Comparison of ENCODE assay signal across 25 cellular contexts in genomic region chr22:26597026-26597425, GRCh38. TPM values are rescaled to one million over a fixed set of nuclear protein-coding genes. Genes with fewer than 3 reads are reported as not detected.
DNase-seq lines count a peak whose midpoint lies in the region; ATAC-seq and TF ChIP-seq lines count a peak whose summit lies in the region.
"Had no signal": no experiment of that assay in that cellular context is flagged by ENCODE, and none has a peak within 500 bp of the region (broad histone marks: within the 10 kb centered on the region; RNA-seq: fewer than 3 reads in every experiment).

No MANE protein-coding gene starts in this region.

- H3K27me3 Mint-ChIP-seq in activated naive CD8-positive, alpha-beta T cell: no peaks in the 10 kb centered on the region
- no peaks in the 10 kb centered on the region for H3K27me3 Mint-ChIP-seq in naive thymus-derived CD8-positive, alpha-beta T cell
- H3K27me3 Mint-ChIP-seq in type B pancreatic cell: peaks cover 55% of the 10 kb centered on the region

- H3K27ac Mint-ChIP-seq in activated naive CD8-positive, alpha-beta T cell: peak overlapping the region; percentile 70
- peak overlapping the region; percentile 73 to 97 (median 94) for H3K27ac Mint-ChIP-seq in naive thymus-derived CD8-positive, alpha-beta T cell
- peak overlapping the region; percentile 33 for H3K27ac Mint-ChIP-seq in type B pancreatic cell
- H3K27ac Mint-ChIP-seq: activated naive CD4-positive, alpha-beta T cell treated with anti-CD3 and anti-CD28 coated beads, Interleukin-2, amount 10 ng/mL, durations not matched to agents 7 days and 5 days; HFFc6 had no signal

- POLR2A ChIA-PET in naive thymus-derived CD8-positive, alpha-beta T cell (lab: Charles Lee): interaction anchor here (0.7 to 1.7 kb wide), 9 partner anchors 9 to 74 kb away, joined by 3 to 13 read pairs (median 3); no protein-coding TSS in a partner anchor

- peak; percentile 38 for DNase-seq in activated T-cell treated with anti-CD3 and anti-CD28 coated beads, Interleukin-2, amount 50 U/mL, for 1 hour
- no peak for DNase-seq in activated T-cell treated with anti-CD3 and anti-CD28 coated beads for 4 hours
- peak in 8 of 10 donors; percentile 56 to 88 (median 82) for DNase-seq in naive thymus-derived CD8-positive, alpha-beta T cell
- DNase-seq in type B pancreatic cell (ENCODE audit: extremely low spot score, unreplicated experiment): no peak
- DNase-seq in NCI-H2029 treated with DMSO at 0.1 percent for 48 hours (lab: John Stamatoyannopoulos, UW): no peak
- no peak for DNase-seq in left cardiac atrium
- DNase-seq: activated naive CD4-positive, alpha-beta T cell treated with anti-CD3 and anti-CD28 coated beads, Interleukin-2, amount 10 ng/mL, durations not matched to agents 7 days and 5 days; central memory CD4-positive, alpha-beta T cell; dorsolateral prefrontal cortex; heart right ventricle; HFFc6; left lung; NCI-H1092 treated with DMSO at 0.1 percent for 48 hours; NCI-H2081; NCI-H446; SIG-M5; stimulated activated CD4-positive, alpha-beta T cell treated with anti-CD3 and anti-CD28 coated beads, Interleukin-4, amount 100 ng/mL, for 1 hour; trophoblast cell had no signal

- ATAC-seq in naive thymus-derived CD8-positive, alpha-beta T cell: peak; percentile 87 to 91
- ATAC-seq in left cardiac atrium (no peak), GM18907 (IDR thresholded peaks at IDR 0.05; ENCODE audit: unreplicated experiment) (no peak)
- ATAC-seq: heart right ventricle, left lung had no signal

- peaks cover 67% of the 10 kb centered on the region for H3K4me1 Mint-ChIP-seq in activated naive CD8-positive, alpha-beta T cell (ENCODE audit: low read depth)
- peaks cover 43 to 85% (median 68%) of the 10 kb centered on the region in 4 donors for H3K4me1 Mint-ChIP-seq in naive thymus-derived CD8-positive, alpha-beta T cell
- H3K4me1 Mint-ChIP-seq in type B pancreatic cell (ENCODE audit: unreplicated experiment): peaks cover 12% of the 10 kb centered on the region

- H3K9me3 Mint-ChIP-seq in activated naive CD8-positive, alpha-beta T cell (ENCODE audit: low read depth): no peaks in the 10 kb centered on the region
- no peaks in the 10 kb centered on the region for H3K9me3 Mint-ChIP-seq in naive thymus-derived CD8-positive, alpha-beta T cell
- no peaks in the 10 kb centered on the region for H3K9me3 Mint-ChIP-seq in type B pancreatic cell
- H3K9me3 Mint-ChIP-seq: activated naive CD4-positive, alpha-beta T cell treated with anti-CD3 and anti-CD28 coated beads, Interleukin-2, amount 10 ng/mL, durations not matched to agents 7 days and 5 days; HFFc6 had no signal

- intact Hi-C loops in left cardiac atrium (cut with DNase I): no loop called here

- no peaks in the 10 kb centered on the region for H3K36me3 Mint-ChIP-seq in activated naive CD8-positive, alpha-beta T cell
- H3K36me3 Mint-ChIP-seq in naive thymus-derived CD8-positive, alpha-beta T cell: no peaks in the 10 kb centered on the region
- no peaks in the 10 kb centered on the region for H3K36me3 Mint-ChIP-seq in type B pancreatic cell
- H3K36me3 Mint-ChIP-seq: activated naive CD4-positive, alpha-beta T cell treated with anti-CD3 and anti-CD28 coated beads, Interleukin-2, amount 10 ng/mL, durations not matched to agents 7 days and 5 days had no signal

- H3K4me3 Mint-ChIP-seq in activated naive CD8-positive, alpha-beta T cell: peak overlapping the region; percentile 28
- H3K4me3 Mint-ChIP-seq in naive thymus-derived CD8-positive, alpha-beta T cell: peak overlapping the region; percentile 11 to 82 (median 66)
- no peak overlapping the region for H3K4me3 Mint-ChIP-seq in type B pancreatic cell
- H3K4me3 Mint-ChIP-seq: activated naive CD4-positive, alpha-beta T cell treated with anti-CD3 and anti-CD28 coated beads, Interleukin-2, amount 10 ng/mL, durations not matched to agents 7 days and 5 days; HFFc6 had no signal

- TF ChIP-seq CTCF in type B pancreatic cell (conservative IDR thresholded peaks at IDR 0.05): no peak

RNA-seq across cellular contexts. Expression of gene TPST2, which starts 7.1 kb away (rescaled TPM):
- 10 to 100 TPM; 40.8 to 43.2 TPM for total RNA-seq in naive thymus-derived CD8-positive, alpha-beta T cell
- 100 to 1,000 TPM in 2 of 3 donors, 10 to 100 TPM in 1; 87.9 to 134 (median 126) TPM for polyA plus RNA-seq in naive thymus-derived CD8-positive, alpha-beta T cell
- total RNA-seq in type B pancreatic cell (ENCODE audit: low replicate concordance): 15.7 and 24.3 TPM in 2 replicates
- total RNA-seq in left cardiac atrium: 10 to 100 TPM; 22.1 to 36.5 TPM

RNA-seq across cellular contexts. Expression of gene CRYBB1, which starts 20.8 kb away (rescaled TPM):
- not detected for total RNA-seq in naive thymus-derived CD8-positive, alpha-beta T cell
- not detected for polyA plus RNA-seq in naive thymus-derived CD8-positive, alpha-beta T cell
- total RNA-seq in type B pancreatic cell (ENCODE audit: low replicate concordance) (4.6 TPM in 1 of 2 replicates, not detected in the other), left cardiac atrium (1 to 10 TPM in 1 of 2 donors, under 1 TPM in 1; 0.55 to 1.9 TPM)
- total RNA-seq: A172, fibroblast of villous mesenchyme, HFFc6 had no signal

RNA-seq across cellular contexts. Expression of gene CRYBA4, which starts 24.7 kb away (rescaled TPM):
- not detected for total RNA-seq in naive thymus-derived CD8-positive, alpha-beta T cell
- polyA plus RNA-seq in naive thymus-derived CD8-positive, alpha-beta T cell: under 1 TPM in 1 of 3 donors, not detected in 2; 0.43 TPM
- total RNA-seq in type B pancreatic cell (ENCODE audit: low replicate concordance) (1.0 TPM in 1 of 2 replicates, not detected in the other), left cardiac atrium (not detected)
- total RNA-seq: A172, ascending aorta, fibroblast of villous mesenchyme, HFFc6, left lung, mucosa of gallbladder, OCI-LY7 had no signal
- polyA plus RNA-seq: heart right ventricle had no signal

Comparison
In these comparisons a context has a peak if more than half of its experiments do, and no peak if none do; other contexts are left out.
1. DNase-seq: peak in activated T-cell treated with anti-CD3 and anti-CD28 coated beads, Interleukin-2, amount 50 U/mL, for 1 hour (single experiment) and naive thymus-derived CD8-positive, alpha-beta T cell (8 of 10); none in activated T-cell treated with anti-CD3 and anti-CD28 coated beads for 4 hours (single experiment), type B pancreatic cell (single experiment), NCI-H2029 treated with DMSO at 0.1 percent for 48 hours (single experiment) and left cardiac atrium (single experiment).
2. H3K27ac Mint-ChIP-seq: peak in every context shown above with its lines; median percentile 94 in naive thymus-derived CD8-positive, alpha-beta T cell; 70 in activated naive CD8-positive, alpha-beta T cell; 33 in type B pancreatic cell.
3. ATAC-seq: peak in naive thymus-derived CD8-positive, alpha-beta T cell (2 of 2); none in left cardiac atrium (0 of 2) and GM18907 (single experiment).